Comparison of ENCODE assay signal across 8 cellular contexts in the genomic region with DNA sequence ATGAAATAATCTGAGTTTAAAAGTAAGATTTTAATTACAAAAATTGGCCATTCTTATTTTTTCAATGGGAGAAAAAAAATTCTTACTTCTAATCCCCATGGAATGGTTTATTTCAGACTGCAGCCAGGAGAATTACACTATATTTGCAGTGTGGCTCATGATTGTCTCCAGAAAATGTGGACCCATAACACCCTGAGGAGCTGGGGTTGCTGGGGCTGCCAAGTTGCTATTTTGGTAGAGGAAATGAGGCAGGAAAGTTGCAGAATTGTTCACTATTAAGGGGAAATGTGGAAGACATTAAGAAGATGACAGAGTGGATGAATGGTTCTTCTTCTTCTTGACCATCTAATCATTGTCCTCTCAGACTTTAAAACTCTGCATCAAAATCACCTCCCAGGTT. TPM values are rescaled to one million over a fixed set of nuclear protein-coding genes. Genes with fewer than 3 reads are reported as not detected.
"Had no signal": no experiment of that assay in that cellular context is flagged by ENCODE, and none has a peak within 500 bp of the region (broad histone marks: within the 10 kb centered on the region; RNA-seq: fewer than 3 reads in every experiment).

No MANE protein-coding gene starts in this region.

- H3K9me3 ChIP-seq: HAP-1 had no signal

- H3K4me3 ChIP-seq: GM23248, HAP-1 had no signal

- H3K36me3 ChIP-seq: HAP-1 had no signal

- ATAC-seq: HCT116 had no signal

- DNase-seq: GM23248, GOT3, H7, HFFc6, IMR-90 had no signal

- H3K27ac ChIP-seq: GM23248 had no signal

- H3K4me1 ChIP-seq: HAP-1 had no signal

RNA-seq across cellular contexts. Expression of a gene that starts 4.6 kb away (rescaled TPM):
- total RNA-seq: GM23248, H4, H7, HFFc6, IMR-90 had no signal
